ENCODE assay signal across 7 cellular contexts in the genomic region with DNA sequence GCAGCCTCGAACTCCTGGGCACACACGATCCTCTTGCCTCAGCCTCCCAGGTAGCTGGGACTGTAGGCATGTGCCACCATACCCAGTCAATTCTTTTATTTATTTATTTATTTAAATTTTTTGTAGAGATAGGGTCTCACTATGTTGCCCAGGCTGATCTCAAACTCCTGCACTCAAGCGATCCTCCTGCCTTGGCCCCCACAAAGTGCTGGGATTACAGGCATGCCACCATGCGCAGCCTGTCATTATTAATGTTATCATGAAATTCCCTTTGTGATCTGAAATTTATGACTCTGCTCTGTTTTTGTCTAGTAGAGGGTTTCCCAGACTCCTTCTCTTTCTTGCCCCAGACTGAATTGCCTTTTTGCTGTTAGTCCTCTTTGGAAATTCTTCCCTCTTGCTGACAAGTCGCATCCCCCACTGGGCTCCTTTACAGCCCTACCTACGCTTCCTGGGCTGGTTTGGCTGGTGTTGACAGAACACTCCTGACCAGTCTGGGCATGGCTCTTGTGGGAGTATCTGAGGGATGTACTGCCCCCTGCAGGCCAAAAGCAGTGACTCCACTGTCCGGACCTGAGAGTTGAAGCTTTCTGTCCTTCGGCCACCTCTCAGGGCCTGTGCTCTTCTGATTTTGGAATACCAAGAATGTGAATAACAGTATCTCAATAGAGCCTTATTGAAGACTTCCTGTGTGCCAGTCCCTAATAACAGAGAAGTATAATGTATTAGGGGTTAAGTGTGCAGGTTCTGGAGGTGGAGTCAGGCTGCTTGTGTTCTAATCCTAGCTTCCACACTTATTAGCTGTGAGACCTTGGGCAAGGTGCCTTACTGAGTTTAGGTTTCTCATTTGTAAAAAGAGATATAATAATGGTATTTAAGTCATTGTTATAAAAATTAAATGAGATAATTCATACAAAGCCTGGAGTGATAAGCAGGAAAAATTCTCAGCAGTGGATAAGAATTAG. TPM values are rescaled to one million over a fixed set of nuclear protein-coding genes. Genes with fewer than 3 reads are reported as not detected.
A peak's percentile ranks its signal among the peaks of the same experiment; 100 is the strongest.
DNase-seq lines count a peak whose midpoint lies in the region; ATAC-seq and TF ChIP-seq lines count a peak whose summit lies in the region.

No MANE protein-coding gene starts in this region.

- H3K9me3 Mint-ChIP-seq in naive thymus-derived CD8-positive, alpha-beta T cell: no peaks in the 10 kb centered on the region
- no peaks in the 10 kb centered on the region for H3K9me3 Mint-ChIP-seq in stimulated activated naive B cell treated with anti-CD40 and anti-IgM and Interleukin-4, amounts not matched to agents 10 μg/mL and 1 μg/mL and 100 μg/mL, for 72 hours

- peak; percentile 80 for ATAC-seq in HG02798 (IDR thresholded peaks at IDR 0.05; ENCODE audit: poor library complexity, unreplicated experiment)
- peak; percentile 70 to 84 for ATAC-seq in naive thymus-derived CD8-positive, alpha-beta T cell
- peak; percentile 91 to 93 for ATAC-seq in stimulated activated naive B cell treated with anti-CD40 and anti-IgM and Interleukin-4, amounts not matched to agents 10 μg/mL and 1 μg/mL and 100 μg/mL, for 72 hours (replicated peaks)

- POLR2A ChIA-PET in naive thymus-derived CD8-positive, alpha-beta T cell (lab: Charles Lee): interaction anchor here (0.5 kb wide), 1 partner anchor 38 kb away, joined by 5 read pairs; no protein-coding TSS in a partner anchor

- TF ChIP-seq CTCF in GM12801 (IDR thresholded peaks at IDR 0.05; ENCODE audit: extremely low read depth, insufficient read length): peak; percentile 46

- no peak overlapping the region for H3K4me3 Mint-ChIP-seq in naive thymus-derived CD8-positive, alpha-beta T cell
- no peak overlapping the region for H3K4me3 Mint-ChIP-seq in stimulated activated naive B cell treated with anti-CD40 and anti-IgM and Interleukin-4, amounts not matched to agents 10 μg/mL and 1 μg/mL and 100 μg/mL, for 72 hours

- H3K36me3 Mint-ChIP-seq in naive thymus-derived CD8-positive, alpha-beta T cell: peaks cover 0 to 35% (median 0%) of the 10 kb centered on the region in 3 donors
- peaks cover 10 to 13% of the 10 kb centered on the region in 2 donors for H3K36me3 Mint-ChIP-seq in stimulated activated naive B cell treated with anti-CD40 and anti-IgM and Interleukin-4, amounts not matched to agents 10 μg/mL and 1 μg/mL and 100 μg/mL, for 72 hours

- H3K27ac Mint-ChIP-seq in naive thymus-derived CD8-positive, alpha-beta T cell: peak overlapping the region in 1 of 10 donors; percentile 71
- no peak overlapping the region for H3K27ac Mint-ChIP-seq in stimulated activated naive B cell treated with anti-CD40 and anti-IgM and Interleukin-4, amounts not matched to agents 10 μg/mL and 1 μg/mL and 100 μg/mL, for 72 hours

- H3K4me1 Mint-ChIP-seq in naive thymus-derived CD8-positive, alpha-beta T cell: peaks cover 2 to 12% (median 7%) of the 10 kb centered on the region in 4 donors
- H3K4me1 Mint-ChIP-seq in stimulated activated naive B cell treated with anti-CD40 and anti-IgM and Interleukin-4, amounts not matched to agents 10 μg/mL and 1 μg/mL and 100 μg/mL, for 72 hours: peaks cover 6 to 20% of the 10 kb centered on the region in 2 donors

- DNase-seq in NCI-H510A (lab: John Stamatoyannopoulos, UW) (peak; percentile 63), epidermal melanocyte (ENCODE audit: insufficient read length, low spot score) (peak; percentile 33)
- peak; percentile 11 to 22 for DNase-seq in activated CD8-positive, alpha-beta memory T cell treated with anti-CD3 and anti-CD28 coated beads for 1 hour (ENCODE audit: extremely low read depth in 1 of 2, low read depth in 1 of 2)
- peak; percentile 16 to 73 (median 42) for DNase-seq in naive thymus-derived CD8-positive, alpha-beta T cell
- peak; percentile 28 for DNase-seq in stimulated activated naive B cell treated with anti-CD40 and anti-IgM and Interleukin-4, amounts not matched to agents 10 μg/mL and 1 μg/mL and 100 μg/mL, for 72 hours

- no peaks in the 10 kb centered on the region for H3K27me3 Mint-ChIP-seq in naive thymus-derived CD8-positive, alpha-beta T cell
- H3K27me3 Mint-ChIP-seq in stimulated activated naive B cell treated with anti-CD40 and anti-IgM and Interleukin-4, amounts not matched to agents 10 μg/mL and 1 μg/mL and 100 μg/mL, for 72 hours: no peaks in the 10 kb centered on the region

RNA-seq across cellular contexts. Expression of gene TCEANC2, which starts 28.2 kb away (rescaled TPM):
- 10 to 100 TPM; 13.2 to 13.6 TPM for total RNA-seq in naive thymus-derived CD8-positive, alpha-beta T cell
- polyA plus RNA-seq in naive thymus-derived CD8-positive, alpha-beta T cell: 1 to 10 TPM; 5.5 to 7.2 (median 6.6) TPM

RNA-seq across cellular contexts. Expression of gene TMEM59, which starts 28.6 kb away (rescaled TPM):
- total RNA-seq in naive thymus-derived CD8-positive, alpha-beta T cell: 100 to 1,000 TPM; 198 to 201 TPM
- polyA plus RNA-seq in naive thymus-derived CD8-positive, alpha-beta T cell: 100 to 1,000 TPM; 410 to 670 (median 489) TPM

Comparison
In these comparisons a context has a peak if more than half of its experiments do, and no peak if none do; other contexts are left out.
1. Peak in every context shown above with its lines: DNase-seq and ATAC-seq.